In genomic region chr16:51762081-51762995, GRCh38 we compare ENCODE assay signal across 8 cellular contexts.
DNase-seq lines count a peak whose midpoint lies in the region; FAIRE-seq and TF ChIP-seq lines count a peak whose summit lies in the region.
"Had no signal": no experiment of that assay in that cellular context is flagged by ENCODE, and none has a peak within 500 bp of the region (broad histone marks: within the 10 kb centered on the region; RNA-seq: fewer than 3 reads in every experiment).

No MANE protein-coding gene starts in this region.

- H3K4me3 ChIP-seq in astrocyte of the spinal cord (ENCODE audit: low read depth, low read length) (no peak overlapping the region), iPS-15b (ENCODE audit: low read depth, low read length) (peak overlapping the region; percentile 27)

- peak; percentile 48 for FAIRE-seq in H54 (lab: Jason Lieb, UNC)
- FAIRE-seq: islet of Langerhans had no signal

- DNase-seq in H54 (ENCODE audit: insufficient read length, low spot score) (peak; percentile 54), LHCN-M2 (ENCODE audit: low read depth) (peak; percentile 47), RWPE1 (ENCODE audit: low spot score) (peak; percentile 55), astrocyte of the spinal cord (ENCODE audit: low read depth, low spot score) (peak; percentile 81)
- DNase-seq in stimulated activated CD4-positive, alpha-beta T cell treated with anti-CD3 and anti-CD28 coated beads, Interleukin-12 subunit alpha, Interleukin-12 subunit beta, amount 100 ng/mL, for 4 hours = peak; percentile 36

- POLR2A ChIA-PET in RWPE1 (lab: Yijun Ruan, JAX; ENCODE audit: low non-redundant PET) = no interaction called here

- peaks cover 11% of the 10 kb centered on the region for H3K27me3 ChIP-seq in iPS-15b (ENCODE audit: control insufficient read depth, insufficient read depth, low read length)

- CTCF ChIA-PET in RWPE1 (lab: Yijun Ruan, JAX) = interaction anchor here (0.5 to 1.1 kb wide), 6 partner anchors 242 to 613 kb away, joined by 3 to 4 read pairs (median 3); no protein-coding TSS in a partner anchor

- H3K4me1 ChIP-seq in iPS-15b (ENCODE audit: control insufficient read depth, insufficient read depth, low read length) = peaks cover 18% of the 10 kb centered on the region

- no peaks in the 10 kb centered on the region for H3K9me3 ChIP-seq in iPS-15b (ENCODE audit: control insufficient read depth, insufficient read depth, low read length)

- no peak overlapping the region for H3K27ac ChIP-seq in RWPE1

- H3K9ac ChIP-seq in iPS-15b (ENCODE audit: low read depth, low read length) = no peak overlapping the region

- in situ Hi-C loops in astrocyte of the spinal cord (cut with HindIII; ENCODE audit: low sequenced_read_pairs) = loop anchor here (25.0 kb wide), 1 partner anchor 625 kb away; no protein-coding TSS in a partner anchor

- no peak for TF ChIP-seq POLR2A in H54 (IDR thresholded peaks at IDR 0.05; ENCODE audit: low read depth, low read length)

- TF ChIP-seq CTCF in GM12872 (IDR thresholded peaks at IDR 0.05; ENCODE audit: insufficient read depth, low read depth, low read length) (peak; percentile 89), RWPE1 (conservative IDR thresholded peaks at IDR 0.05; ENCODE audit: low read depth) (peak; percentile 94), astrocyte of the spinal cord (IDR thresholded peaks at IDR 0.05; ENCODE audit: low read depth, low read length) (peak; percentile 97)

- H3K36me3 ChIP-seq in iPS-15b (ENCODE audit: control insufficient read depth, insufficient read depth, low read length) = no peaks in the 10 kb centered on the region
